12 cellular contexts compared by ENCODE assay signal in the genomic region with DNA sequence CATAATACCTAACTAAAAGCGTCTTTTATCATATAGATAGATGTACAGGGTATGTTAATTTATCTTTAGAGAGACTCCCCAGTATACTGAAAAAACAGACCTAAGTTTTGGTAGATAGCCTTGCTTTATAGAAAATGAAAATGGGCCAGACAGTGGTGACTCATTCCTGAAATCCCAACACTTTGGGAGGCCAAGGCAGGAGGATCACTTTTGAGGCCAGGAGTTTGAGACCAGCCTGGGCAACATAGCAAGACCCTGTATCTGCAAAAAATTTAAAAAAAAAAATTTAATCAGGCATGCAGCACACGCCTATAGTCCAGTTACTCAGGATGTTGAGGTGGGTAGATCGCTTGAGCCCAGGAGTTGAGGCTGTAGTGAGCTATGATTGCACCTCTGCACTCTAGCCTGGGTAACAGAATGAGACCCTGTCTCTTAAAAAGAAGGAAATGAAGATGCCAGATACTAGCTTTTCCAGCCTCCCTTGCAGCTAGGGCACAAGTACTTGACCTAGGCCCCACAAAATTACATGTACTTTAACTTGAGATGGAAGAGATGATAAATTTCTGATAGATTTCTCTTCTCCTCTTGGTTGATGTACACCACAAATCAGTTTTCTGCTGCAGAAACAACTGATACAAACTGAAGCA.
"Had no signal": no experiment of that assay in that cellular context is flagged by ENCODE, and none has a peak within 500 bp of the region (broad histone marks: within the 10 kb centered on the region; RNA-seq: fewer than 3 reads in every experiment).

No MANE protein-coding gene starts in this region.

- H3K27ac ChIP-seq: cardiac muscle cell, heart right ventricle, sigmoid colon, testis had no signal

- DNase-seq: activated CD4-positive, alpha-beta T cell treated with anti-CD3 and anti-CD28 coated beads for 48 hours; activated gamma-delta T cell; activated T-cell treated with anti-CD3 and anti-CD28 coated beads, Interleukin-2, amount 50 U/mL, for 24 hours; foreskin melanocyte; heart right ventricle; islet precursor cell; sigmoid colon; stimulated activated CD4-positive, alpha-beta T cell treated with anti-CD3 and anti-CD28 coated beads, Interleukin-2, amount 100 ng/mL, for 24 hours; stimulated activated naive CD4-positive, alpha-beta T cell treated with Interleukin-2 at 50 U/mL for 16 hours; testis had no signal

- H3K27me3 ChIP-seq: cardiac muscle cell, heart right ventricle, sigmoid colon, testis had no signal

- H3K36me3 ChIP-seq: cardiac muscle cell had no signal

- H3K9me3 ChIP-seq: testis had no signal

- H3K27ac Mint-ChIP-seq: activated T-cell treated with anti-CD3 and anti-CD28 coated beads, Interleukin-2, amount 50 U/mL, for 24 hours had no signal

- ATAC-seq: heart right ventricle, left lobe of liver had no signal

- H3K27me3 Mint-ChIP-seq: activated T-cell treated with anti-CD3 and anti-CD28 coated beads, Interleukin-2, amount 50 U/mL, for 24 hours had no signal

- H3K4me3 ChIP-seq: cardiac muscle cell, heart right ventricle, sigmoid colon, testis had no signal

- H3K4me3 Mint-ChIP-seq: activated T-cell treated with anti-CD3 and anti-CD28 coated beads, Interleukin-2, amount 50 U/mL, for 24 hours had no signal
